ENCODE assay signal across 37 cellular contexts in genomic region chr12:926641-927040, GRCh38.
"Had no signal": no experiment of that assay in that cellular context is flagged by ENCODE, and none has a peak within 500 bp of the region (broad histone marks: within the 10 kb centered on the region; RNA-seq: fewer than 3 reads in every experiment).

No MANE protein-coding gene starts in this region.

- H3K4me3 Mint-ChIP-seq: activated CD4-positive, alpha-beta memory T cell treated with anti-CD3 and anti-CD28 coated beads, Interleukin-2, amount 10 ng/mL, durations not matched to agents 7 days and 5 days; activated CD8-positive, alpha-beta memory T cell treated with anti-CD3 and anti-CD28 coated beads, Interleukin-2, amount 10 ng/mL, durations not matched to agents 7 days and 5 days; activated naive CD8-positive, alpha-beta T cell treated with anti-CD3 and anti-CD28 coated beads, Interleukin-2, amount 10 ng/mL, durations not matched to agents 7 days and 5 days; IgD-negative memory B cell; T-cell; T-helper 17 cell had no signal

- H3K4me1 ChIP-seq: ascending aorta, Peyer's patch, SJSA1 had no signal

- H3K9me3 ChIP-seq: ascending aorta, MG63, Peyer's patch, SJSA1, SK-N-SH had no signal

- DNase-seq: activated CD4-positive, alpha-beta memory T cell treated with anti-CD3 and anti-CD28 coated beads, Interleukin-2, amount 10 ng/mL, durations not matched to agents 7 days and 5 days; activated CD4-positive, alpha-beta T cell treated with anti-CD3 and anti-CD28 coated beads for 4 hours; activated CD4-positive, alpha-beta T cell treated with anti-CD3 and anti-CD28 coated beads, Interleukin-2, amount 50 U/mL, for 1 hour; activated CD4-positive, CD25-positive, alpha-beta regulatory T cell treated with anti-CD3 and anti-CD28 coated beads, Interleukin-2, amount 50 U/mL, for 72 hours; activated CD8-positive, alpha-beta memory T cell treated with anti-CD3 and anti-CD28 coated beads for 24 hours; activated CD8-positive, alpha-beta memory T cell treated with anti-CD3 and anti-CD28 coated beads, Interleukin-2, amount 10 ng/mL, durations not matched to agents 7 days and 5 days; activated CD8-positive, alpha-beta memory T cell treated with anti-CD3 and anti-CD28 coated beads, Interleukin-2, amount 50 U/mL, for 48 hours; activated effector memory CD4-positive, alpha-beta T cell treated with Interleukin-2 at 50 U/mL for 16 hours; activated naive CD4-positive, alpha-beta T cell treated with anti-CD3 and anti-CD28 coated beads, Interleukin-2, amount 50 U/mL, for 16 hours; activated naive CD8-positive, alpha-beta T cell treated with anti-CD3 and anti-CD28 coated beads, Interleukin-2, amount 10 ng/mL, durations not matched to agents 7 days and 5 days; activated T-cell treated with anti-CD3 and anti-CD28 coated beads, Interleukin-2, amount 50 U/mL, for 48 hours; amygdala; Kasumi-1; KG1; MG63; NCI-H1048; NCI-H146; NCI-H187; NCI-H2029 treated with DMSO at 0.1 percent for 48 hours; NCI-H2107; NCI-H2171; NCI-H510A; NCI-H526; NCI-H748 treated with DMSO at 0.1 percent for 48 hours; NK-92 treated with Interleukin-12 subunit alpha and Interleukin-12 subunit beta, amount 100 ng/mL, for 24 hours; PC-3; Peyer's patch; RPMI8226; SHP77 treated with DMSO at 0.1 percent for 48 hours; SK-N-SH; T-cell; T-helper 17 cell; T1000 had no signal

- H3K27me3 Mint-ChIP-seq: activated CD4-positive, alpha-beta memory T cell treated with anti-CD3 and anti-CD28 coated beads, Interleukin-2, amount 10 ng/mL, durations not matched to agents 7 days and 5 days; activated CD8-positive, alpha-beta memory T cell treated with anti-CD3 and anti-CD28 coated beads, Interleukin-2, amount 10 ng/mL, durations not matched to agents 7 days and 5 days; activated naive CD8-positive, alpha-beta T cell treated with anti-CD3 and anti-CD28 coated beads, Interleukin-2, amount 10 ng/mL, durations not matched to agents 7 days and 5 days; IgD-negative memory B cell; T-cell; T-helper 17 cell had no signal

- H3K4me1 Mint-ChIP-seq: activated CD4-positive, alpha-beta memory T cell treated with anti-CD3 and anti-CD28 coated beads, Interleukin-2, amount 10 ng/mL, durations not matched to agents 7 days and 5 days; activated CD8-positive, alpha-beta memory T cell treated with anti-CD3 and anti-CD28 coated beads, Interleukin-2, amount 10 ng/mL, durations not matched to agents 7 days and 5 days; activated naive CD8-positive, alpha-beta T cell treated with anti-CD3 and anti-CD28 coated beads, Interleukin-2, amount 10 ng/mL, durations not matched to agents 7 days and 5 days; IgD-negative memory B cell; T-cell had no signal

- H3K4me3 ChIP-seq: ascending aorta, cardiac muscle cell, MG63, Peyer's patch, SJSA1 had no signal

- H3K27ac ChIP-seq: ascending aorta, cardiac muscle cell, Peyer's patch, SJSA1 had no signal

- ATAC-seq: activated CD8-positive, alpha-beta memory T cell treated with anti-CD3 and anti-CD28 coated beads, Interleukin-2, amount 10 ng/mL, durations not matched to agents 7 days and 5 days; PC-3; T-cell; T-helper 17 cell had no signal

- H3K9me3 Mint-ChIP-seq: activated CD4-positive, alpha-beta memory T cell treated with anti-CD3 and anti-CD28 coated beads, Interleukin-2, amount 10 ng/mL, durations not matched to agents 7 days and 5 days; activated naive CD8-positive, alpha-beta T cell treated with anti-CD3 and anti-CD28 coated beads, Interleukin-2, amount 10 ng/mL, durations not matched to agents 7 days and 5 days; IgD-negative memory B cell; T-cell had no signal

- H3K27ac Mint-ChIP-seq: activated CD4-positive, alpha-beta memory T cell treated with anti-CD3 and anti-CD28 coated beads, Interleukin-2, amount 10 ng/mL, durations not matched to agents 7 days and 5 days; activated CD8-positive, alpha-beta memory T cell treated with anti-CD3 and anti-CD28 coated beads, Interleukin-2, amount 10 ng/mL, durations not matched to agents 7 days and 5 days; activated naive CD8-positive, alpha-beta T cell treated with anti-CD3 and anti-CD28 coated beads, Interleukin-2, amount 10 ng/mL, durations not matched to agents 7 days and 5 days; IgD-negative memory B cell; T-cell had no signal

- H3K27me3 ChIP-seq: ascending aorta, cardiac muscle cell, MG63, Peyer's patch, SJSA1 had no signal
